ENCODE assay signal across 8 cellular contexts in genomic region chr19:38634757-38635482, GRCh38. TPM values are rescaled to one million over a fixed set of nuclear protein-coding genes. Genes with fewer than 3 reads are reported as not detected.
A peak's percentile ranks its signal among the peaks of the same experiment; 100 is the strongest.
DNase-seq lines count a peak whose midpoint lies in the region; FAIRE-seq and TF ChIP-seq lines count a peak whose summit lies in the region.

No MANE protein-coding gene starts in this region.

- no peaks in the 10 kb centered on the region for H3K27me3 ChIP-seq in OCI-LY3 (ENCODE audit: low read depth, low read length)
- no peaks in the 10 kb centered on the region for H3K27me3 ChIP-seq in esophagus (ENCODE audit: control insufficient read depth in 1 of 2, insufficient read depth in 2 of 2, low read length in 2 of 2)

- 46 to 54% methylated on average over 17 of the region's 17 CpGs for WGBS in esophagus, 2 donors

- TF ChIP-seq CTCF in OCI-LY3 (IDR thresholded peaks at IDR 0.05; ENCODE audit: low read depth, low read length) (peak; percentile 97), nephron (IDR thresholded peaks at IDR 0.05; ENCODE audit: unreplicated experiment in 3 of 3) (peak; percentile 91 to 97 (median 97))

- H3K27me3 Mint-ChIP-seq in activated T-cell treated with anti-CD3 and anti-CD28 coated beads, Interleukin-2, amount 50 U/mL, for 24 hours, result no peaks in the 10 kb centered on the region
- no peaks in the 10 kb centered on the region for H3K27me3 Mint-ChIP-seq in nephron (ENCODE audit: low read depth)

- H3K4me1 Mint-ChIP-seq in activated T-cell treated with anti-CD3 and anti-CD28 coated beads, Interleukin-2, amount 50 U/mL, for 24 hours (ENCODE audit: low read depth), result peaks cover 34% of the 10 kb centered on the region
- H3K4me1 Mint-ChIP-seq in nephron, result peaks cover 20% of the 10 kb centered on the region

- peak; percentile 75 for FAIRE-seq in GM18507 (lab: Jason Lieb, UNC)

- H3K9me3 ChIP-seq in OCI-LY3 (ENCODE audit: insufficient read depth, low read length) (no peaks in the 10 kb centered on the region), esophagus (ENCODE audit: control insufficient read depth in 2 of 2, insufficient read depth in 1 of 2, low read depth in 1 of 2, low read length in 1 of 2) (no peaks in the 10 kb centered on the region)

- H3K27ac ChIP-seq in OCI-LY3 (ENCODE audit: low read length) (no peak overlapping the region), esophagus (ENCODE audit: low read depth in 2 of 2, low read length in 1 of 2) (peak overlapping the region; percentile 23 to 65), substantia nigra (ENCODE audit: low read depth, low read length, poor library complexity, severe bottlenecking) (peak overlapping the region; percentile 9)

- H3K4me3 Mint-ChIP-seq in activated T-cell treated with anti-CD3 and anti-CD28 coated beads, Interleukin-2, amount 50 U/mL, for 24 hours, result no peak overlapping the region
- no peak overlapping the region for H3K4me3 Mint-ChIP-seq in nephron

- peaks cover 71% of the 10 kb centered on the region for H3K36me3 Mint-ChIP-seq in activated T-cell treated with anti-CD3 and anti-CD28 coated beads, Interleukin-2, amount 50 U/mL, for 24 hours (ENCODE audit: low read depth)
- peaks cover 33% of the 10 kb centered on the region for H3K36me3 Mint-ChIP-seq in nephron (ENCODE audit: low read depth)

- H3K9ac ChIP-seq in OCI-LY3 (ENCODE audit: low read length), result no peak overlapping the region

- no peak overlapping the region for H2AFZ ChIP-seq in OCI-LY3 (ENCODE audit: low read depth, low read length)

- no peaks in the 10 kb centered on the region for H3K9me3 Mint-ChIP-seq in activated T-cell treated with anti-CD3 and anti-CD28 coated beads, Interleukin-2, amount 50 U/mL, for 24 hours
- H3K9me3 Mint-ChIP-seq in nephron, result no peaks in the 10 kb centered on the region

- peaks cover 26% of the 10 kb centered on the region for H3K36me3 ChIP-seq in OCI-LY3 (replicated peaks; ENCODE audit: low read depth, low read length)
- peaks cover 4 to 16% of the 10 kb centered on the region in 2 donors for H3K36me3 ChIP-seq in esophagus (ENCODE audit: control insufficient read depth in 2 of 2, insufficient read depth in 2 of 2, low read length in 1 of 2)

- no peak overlapping the region for H3K4me2 ChIP-seq in OCI-LY3 (ENCODE audit: low read length)

- no peaks in the 10 kb centered on the region for H4K20me1 ChIP-seq in OCI-LY3 (ENCODE audit: insufficient read depth, low read length)

- DNase-seq in AG08395 (ENCODE audit: low spot score) (peak; percentile 83), GM18507 (ENCODE audit: extremely low spot score, insufficient read length, low read depth) (peak; percentile 58), substantia nigra (lab: John Stamatoyannopoulos, UW) (peak in 39 of 49 donors; percentile 13 to 76 (median 51)), NCI-H2029 (lab: John Stamatoyannopoulos, UW) (no peak)
- peak; percentile 82 for DNase-seq in activated T-cell treated with anti-CD3 and anti-CD28 coated beads, Interleukin-2, amount 50 U/mL, for 24 hours

- H3K79me2 ChIP-seq in OCI-LY3 (ENCODE audit: low read length), result no peaks in the 10 kb centered on the region

- H3K27ac Mint-ChIP-seq in activated T-cell treated with anti-CD3 and anti-CD28 coated beads, Interleukin-2, amount 50 U/mL, for 24 hours, result peak overlapping the region; percentile 87
- peak overlapping the region in 2 of 3 experiments; percentile 71 to 84 for H3K27ac Mint-ChIP-seq in nephron

- H3K4me1 ChIP-seq in OCI-LY3 (ENCODE audit: low read length) (peaks cover 8% of the 10 kb centered on the region), esophagus (ENCODE audit: control insufficient read depth in 2 of 2, insufficient read depth in 2 of 2, low read length in 1 of 2) (peaks cover 3 to 22% of the 10 kb centered on the region in 2 donors)

- H3K4me3 ChIP-seq in OCI-LY3 (ENCODE audit: low read length) (no peak overlapping the region), esophagus (ENCODE audit: low read depth in 1 of 2, low read length in 2 of 2) (no peak overlapping the region)

RNA-seq across cellular contexts. Expression of gene ACTN4, which starts 12.5 kb away (rescaled TPM):
- polyA plus RNA-seq in esophagus, result 100 to 1,000 TPM; 261 to 376 TPM

RNA-seq across cellular contexts. Expression of gene EIF3K, which starts 15.9 kb away (rescaled TPM):
- 100 to 1,000 TPM; 248 to 396 TPM for polyA plus RNA-seq in esophagus

RNA-seq across cellular contexts. Expression of gene MAP4K1, which starts 17.2 kb away (rescaled TPM):
- 1 to 10 TPM; 3.3 to 7.3 TPM for polyA plus RNA-seq in esophagus
